ENCODE assay signal across 2 cellular contexts in the genomic region with DNA sequence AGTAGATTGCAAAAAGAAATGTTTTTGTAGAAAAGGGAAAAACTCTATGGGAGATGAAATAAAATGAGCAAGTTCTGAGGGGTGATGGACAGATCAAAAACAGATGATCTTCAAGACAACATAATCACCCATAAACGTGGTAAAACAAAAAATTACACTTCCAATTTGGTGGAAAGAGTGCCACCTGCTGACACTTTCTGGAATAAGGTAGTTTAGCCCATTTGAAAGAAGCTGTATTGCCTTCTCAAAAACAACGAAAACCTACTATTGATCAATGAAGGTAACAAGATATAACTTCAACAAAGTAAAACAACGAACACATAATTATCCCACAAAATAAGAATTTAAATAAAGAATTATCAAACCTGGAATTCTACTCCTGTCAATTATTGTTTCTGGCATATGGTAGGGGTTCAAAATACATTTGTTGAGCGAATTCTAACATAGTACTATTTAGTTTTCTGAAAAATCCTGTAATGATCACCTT.
TF ChIP-seq lines count a peak whose summit lies in the region.

No MANE protein-coding gene starts in this region.

TF ChIP-seq in GM12878, 131 proteins besides CTCF, POLR2A, EP300 and RAD21 (continues in another document):
- TF ChIP-seq FOS (IDR thresholded peaks at IDR 0.05; ENCODE audit: borderline replicate concordance, extremely low read depth, insufficient read length) (no peak), RELA (IDR thresholded peaks at IDR 0.05; ENCODE audit: borderline replicate concordance, partially characterized antibody) (no peak), FOXM1 (IDR thresholded peaks at IDR 0.05; ENCODE audit: low read depth, low read length) (no peak), TARDBP (IDR thresholded peaks at IDR 0.05; ENCODE audit: borderline replicate concordance) (no peak), POLR2AphosphoS2 (IDR thresholded peaks at IDR 0.05; ENCODE audit: low read depth, low read length) (no peak), ZNF384 (IDR thresholded peaks at IDR 0.05; ENCODE audit: borderline replicate concordance, low read depth, low read length) (no peak), BMI1 (IDR thresholded peaks at IDR 0.05; ENCODE audit: borderline replicate concordance) (no peak), NFXL1 (IDR thresholded peaks at IDR 0.05; ENCODE audit: borderline replicate concordance) (no peak), NRF1 (conservative IDR thresholded peaks at IDR 0.05; ENCODE audit: low read depth, low read length) (no peak), TCF12 (IDR thresholded peaks at IDR 0.05; ENCODE audit: low read depth, low read length) (no peak), JUNB (IDR thresholded peaks at IDR 0.05) (no peak), STAT1 (conservative IDR thresholded peaks at IDR 0.05) (no peak), LARP7 (IDR thresholded peaks at IDR 0.05) (no peak), HDAC6 (IDR thresholded peaks at IDR 0.05; ENCODE audit: unreplicated experiment) (no peak), BHLHE40 (IDR thresholded peaks at IDR 0.05; ENCODE audit: borderline replicate concordance in 1 of 2, low read depth in 2 of 2, low read length in 1 of 2) (no peak), SREBF1 (IDR thresholded peaks at IDR 0.05; ENCODE audit: low read length) (no peak), ZBED1 (IDR thresholded peaks at IDR 0.05; ENCODE audit: borderline replicate concordance) (no peak), EED (IDR thresholded peaks at IDR 0.05; ENCODE audit: low read depth) (no peak), SMC3 (IDR thresholded peaks at IDR 0.05; ENCODE audit: borderline replicate concordance, low read length) (peak; percentile 74), STAT3 (IDR thresholded peaks at IDR 0.05; ENCODE audit: low read depth, low read length) (no peak), MTA3 (IDR thresholded peaks at IDR 0.05; ENCODE audit: borderline replicate concordance, low read length) (no peak), CHD1 (IDR thresholded peaks at IDR 0.05; ENCODE audit: low read depth, low read length) (no peak), CEBPB (IDR thresholded peaks at IDR 0.05; ENCODE audit: borderline replicate concordance in 1 of 2, low read depth in 2 of 2, low read length in 2 of 2) (no peak), CBX3 (IDR thresholded peaks at IDR 0.05; ENCODE audit: borderline replicate concordance, low read depth) (no peak), ATF7 (IDR thresholded peaks at IDR 0.05; ENCODE audit: low read depth) (no peak), CHD2 (IDR thresholded peaks at IDR 0.05; ENCODE audit: borderline replicate concordance, low read depth, low read length) (no peak)
- TF ChIP-seq, protein P1, sequence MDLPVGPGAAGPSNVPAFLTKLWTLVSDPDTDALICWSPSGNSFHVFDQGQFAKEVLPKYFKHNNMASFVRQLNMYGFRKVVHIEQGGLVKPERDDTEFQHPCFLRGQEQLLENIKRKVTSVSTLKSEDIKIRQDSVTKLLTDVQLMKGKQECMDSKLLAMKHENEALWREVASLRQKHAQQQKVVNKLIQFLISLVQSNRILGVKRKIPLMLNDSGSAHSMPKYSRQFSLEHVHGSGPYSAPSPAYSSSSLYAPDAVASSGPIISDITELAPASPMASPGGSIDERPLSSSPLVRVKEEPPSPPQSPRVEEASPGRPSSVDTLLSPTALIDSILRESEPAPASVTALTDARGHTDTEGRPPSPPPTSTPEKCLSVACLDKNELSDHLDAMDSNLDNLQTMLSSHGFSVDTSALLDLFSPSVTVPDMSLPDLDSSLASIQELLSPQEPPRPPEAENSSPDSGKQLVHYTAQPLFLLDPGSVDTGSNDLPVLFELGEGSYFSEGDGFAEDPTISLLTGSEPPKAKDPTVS (IDR thresholded peaks at IDR 0.05; ENCODE audit: low read depth, low read length), result no peak
- TF ChIP-seq, protein P2, sequence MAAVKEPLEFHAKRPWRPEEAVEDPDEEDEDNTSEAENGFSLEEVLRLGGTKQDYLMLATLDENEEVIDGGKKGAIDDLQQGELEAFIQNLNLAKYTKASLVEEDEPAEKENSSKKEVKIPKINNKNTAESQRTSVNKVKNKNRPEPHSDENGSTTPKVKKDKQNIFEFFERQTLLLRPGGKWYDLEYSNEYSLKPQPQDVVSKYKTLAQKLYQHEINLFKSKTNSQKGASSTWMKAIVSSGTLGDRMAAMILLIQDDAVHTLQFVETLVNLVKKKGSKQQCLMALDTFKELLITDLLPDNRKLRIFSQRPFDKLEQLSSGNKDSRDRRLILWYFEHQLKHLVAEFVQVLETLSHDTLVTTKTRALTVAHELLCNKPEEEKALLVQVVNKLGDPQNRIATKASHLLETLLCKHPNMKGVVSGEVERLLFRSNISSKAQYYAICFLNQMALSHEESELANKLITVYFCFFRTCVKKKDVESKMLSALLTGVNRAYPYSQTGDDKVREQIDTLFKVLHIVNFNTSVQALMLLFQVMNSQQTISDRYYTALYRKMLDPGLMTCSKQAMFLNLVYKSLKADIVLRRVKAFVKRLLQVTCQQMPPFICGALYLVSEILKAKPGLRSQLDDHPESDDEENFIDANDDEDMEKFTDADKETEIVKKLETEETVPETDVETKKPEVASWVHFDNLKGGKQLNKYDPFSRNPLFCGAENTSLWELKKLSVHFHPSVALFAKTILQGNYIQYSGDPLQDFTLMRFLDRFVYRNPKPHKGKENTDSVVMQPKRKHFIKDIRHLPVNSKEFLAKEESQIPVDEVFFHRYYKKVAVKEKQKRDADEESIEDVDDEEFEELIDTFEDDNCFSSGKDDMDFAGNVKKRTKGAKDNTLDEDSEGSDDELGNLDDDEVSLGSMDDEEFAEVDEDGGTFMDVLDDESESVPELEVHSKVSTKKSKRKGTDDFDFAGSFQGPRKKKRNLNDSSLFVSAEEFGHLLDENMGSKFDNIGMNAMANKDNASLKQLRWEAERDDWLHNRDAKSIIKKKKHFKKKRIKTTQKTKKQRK (IDR thresholded peaks at IDR 0.05; ENCODE audit: low read depth, low read length), result no peak
- TF ChIP-seq, protein P3, sequence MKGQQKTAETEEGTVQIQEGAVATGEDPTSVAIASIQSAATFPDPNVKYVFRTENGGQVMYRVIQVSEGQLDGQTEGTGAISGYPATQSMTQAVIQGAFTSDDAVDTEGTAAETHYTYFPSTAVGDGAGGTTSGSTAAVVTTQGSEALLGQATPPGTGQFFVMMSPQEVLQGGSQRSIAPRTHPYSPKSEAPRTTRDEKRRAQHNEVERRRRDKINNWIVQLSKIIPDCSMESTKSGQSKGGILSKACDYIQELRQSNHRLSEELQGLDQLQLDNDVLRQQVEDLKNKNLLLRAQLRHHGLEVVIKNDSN (IDR thresholded peaks at IDR 0.05; ENCODE audit: borderline replicate concordance, extremely low read length, insufficient read depth, low read depth, low read length), result no peak

TF ChIP-seq in liver, 16 proteins besides CTCF, POLR2A, EP300 and RAD21:
- TF ChIP-seq YY1 (IDR thresholded peaks at IDR 0.05) (no peak), HNF4A (conservative IDR thresholded peaks at IDR 0.05) (no peak), GABPA (IDR thresholded peaks at IDR 0.05 in 1 of 2, conservative IDR thresholded peaks at IDR 0.05 in 1 of 2) (no peak)
